ENCODE assay signal across 29 cellular contexts in genomic region chr6:21398741-21399140, GRCh38.
"Had no signal": no experiment of that assay in that cellular context is flagged by ENCODE, and none has a peak within 500 bp of the region (broad histone marks: within the 10 kb centered on the region; RNA-seq: fewer than 3 reads in every experiment).

No MANE protein-coding gene starts in this region.

- H2AFZ ChIP-seq: hepatocyte, parathyroid adenoma had no signal

- DNase-seq: heart right ventricle; kidney; left colon; left lung; lower lobe of right lung; mammary epithelial cell; mesenchymal stem cell; naive B cell; natural killer cell; nephron progenitor cell; occipital lobe; psoas muscle; right lobe of liver; stimulated activated CD4-positive, alpha-beta T cell treated with anti-CD3 and anti-CD28 coated beads, Interleukin-1b, Interleukin-23, amount 100 ng/mL, for 48 hours; stimulated activated CD4-positive, alpha-beta T cell treated with anti-CD3 and anti-CD28 coated beads, Interleukin-2, amount 100 ng/mL, for 48 hours; stimulated activated CD4-positive, alpha-beta T cell treated with anti-CD3 and anti-CD28 coated beads, Interleukin-4, amount 100 ng/mL, for 4 hours; stimulated activated CD8-positive, alpha-beta memory T cell treated with anti-CD3 and anti-CD28 coated beads, Interleukin-4, amount 100 ng/mL, for 48 hours; stimulated activated naive CD4-positive, alpha-beta T cell treated with Interleukin-2 at 50 U/mL for 16 hours; stimulated activated naive CD8-positive, alpha-beta T cell treated with anti-CD3 and anti-CD28 coated beads, Interleukin-15, amount 100 ng/mL, for 72 hours; substantia nigra; upper lobe of left lung had no signal

- H3K4me1 Mint-ChIP-seq: natural killer cell; stimulated activated memory B cell treated with anti-CD40 and anti-IgM and Interleukin-4, amounts not matched to agents 10 μg/mL and 1 μg/mL and 100 μg/mL, for 72 hours; stimulated activated naive CD8-positive, alpha-beta T cell treated with anti-CD3 and anti-CD28 coated beads, Interleukin-15, amount 100 ng/mL, for 72 hours had no signal

- H3K27me3 Mint-ChIP-seq: naive B cell; stimulated activated memory B cell treated with anti-CD40 and anti-IgM and Interleukin-4, amounts not matched to agents 10 μg/mL and 1 μg/mL and 100 μg/mL, for 72 hours; stimulated activated naive CD8-positive, alpha-beta T cell treated with anti-CD3 and anti-CD28 coated beads, Interleukin-15, amount 100 ng/mL, for 72 hours had no signal

- H3K36me3 Mint-ChIP-seq: mesothelial cell of epicardium; naive B cell; natural killer cell; stimulated activated memory B cell treated with anti-CD40 and anti-IgM and Interleukin-4, amounts not matched to agents 10 μg/mL and 1 μg/mL and 100 μg/mL, for 72 hours had no signal

- H3K4me3 ChIP-seq: heart right ventricle, hepatocyte, left lung, lower lobe of right lung, psoas muscle, right lobe of liver, smooth muscle cell, tibial nerve, upper lobe of left lung, vagina had no signal

- H3K4me1 ChIP-seq: left lung, lower lobe of right lung, parathyroid adenoma, psoas muscle, right lobe of liver, upper lobe of left lung had no signal

- H3K79me2 ChIP-seq: hepatocyte, parathyroid adenoma had no signal

- H3K36me3 ChIP-seq: heart right ventricle, left lung, lower lobe of right lung, neutrophil, right lobe of liver, tibial nerve, upper lobe of left lung, vagina had no signal

- H3K9me3 ChIP-seq: heart right ventricle, left lung, lower lobe of right lung, neutrophil, psoas muscle, right lobe of liver, tibial nerve, upper lobe of left lung, vagina had no signal

- H3K27ac Mint-ChIP-seq: mesothelial cell of epicardium; naive B cell; natural killer cell; nephron progenitor cell; stimulated activated memory B cell treated with anti-CD40 and anti-IgM and Interleukin-4, amounts not matched to agents 10 μg/mL and 1 μg/mL and 100 μg/mL, for 72 hours; stimulated activated naive CD8-positive, alpha-beta T cell treated with anti-CD3 and anti-CD28 coated beads, Interleukin-15, amount 100 ng/mL, for 72 hours had no signal

- H3K27ac ChIP-seq: heart right ventricle, hepatocyte, left lung, lower lobe of right lung, neutrophil, parathyroid adenoma, psoas muscle, right lobe of liver, tibial nerve, upper lobe of left lung, vagina had no signal

- H3K4me3 Mint-ChIP-seq: mesothelial cell of epicardium; natural killer cell; nephron progenitor cell; stimulated activated memory B cell treated with anti-CD40 and anti-IgM and Interleukin-4, amounts not matched to agents 10 μg/mL and 1 μg/mL and 100 μg/mL, for 72 hours; stimulated activated naive CD8-positive, alpha-beta T cell treated with anti-CD3 and anti-CD28 coated beads, Interleukin-15, amount 100 ng/mL, for 72 hours had no signal

- H3K9ac ChIP-seq: parathyroid adenoma had no signal

- H3K9me3 Mint-ChIP-seq: mesothelial cell of epicardium; natural killer cell; nephron progenitor cell; stimulated activated memory B cell treated with anti-CD40 and anti-IgM and Interleukin-4, amounts not matched to agents 10 μg/mL and 1 μg/mL and 100 μg/mL, for 72 hours had no signal

- H3K4me2 ChIP-seq: hepatocyte, smooth muscle cell had no signal

- ATAC-seq: heart right ventricle; left colon; left lung; lower lobe of right lung; natural killer cell; psoas muscle; right lobe of liver; stimulated activated memory B cell treated with anti-CD40 and anti-IgM and Interleukin-4, amounts not matched to agents 10 μg/mL and 1 μg/mL and 100 μg/mL, for 72 hours; stimulated activated naive CD8-positive, alpha-beta T cell treated with anti-CD3 and anti-CD28 coated beads, Interleukin-15, amount 100 ng/mL, for 72 hours had no signal

- H3K27me3 ChIP-seq: heart right ventricle, hepatocyte, left lung, neutrophil, right lobe of liver, tibial nerve, upper lobe of left lung, vagina had no signal
